17 cellular contexts compared by ENCODE assay signal in the genomic region with DNA sequence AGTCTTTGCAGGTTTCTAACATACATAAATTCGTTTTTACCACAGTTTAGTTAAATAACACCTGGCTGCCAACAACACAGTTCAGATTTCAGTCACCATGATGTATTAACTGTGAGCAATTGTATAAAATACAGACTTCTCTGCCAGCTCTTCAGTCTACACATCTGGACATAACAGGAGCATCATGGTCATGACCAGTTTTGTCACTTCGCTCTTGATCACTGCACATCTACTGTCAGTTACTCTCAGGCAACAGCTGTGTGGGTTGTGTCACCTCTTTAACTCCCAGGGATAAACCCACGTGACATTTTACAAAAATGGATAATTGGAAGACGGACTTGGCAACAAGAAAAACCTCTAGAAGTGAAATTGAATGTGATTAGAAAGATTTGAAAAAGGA. TPM values are rescaled to one million over a fixed set of nuclear protein-coding genes. Genes with fewer than 3 reads are reported as not detected.
DNase-seq lines count a peak whose midpoint lies in the region; ATAC-seq and FAIRE-seq lines count a peak whose summit lies in the region.
"Had no signal": no experiment of that assay in that cellular context is flagged by ENCODE, and none has a peak within 500 bp of the region (broad histone marks: within the 10 kb centered on the region; RNA-seq: fewer than 3 reads in every experiment).

No MANE protein-coding gene starts in this region.

- CTCF ChIA-PET in activated naive CD4-positive, alpha-beta T cell treated with anti-CD3 and anti-CD28 coated beads for 36 hours (lab: Charles Lee), result interaction anchor here (1.2 kb wide), 1 partner anchor 22 kb away, joined by 4 read pairs; no protein-coding TSS in a partner anchor
- CTCF ChIA-PET in activated CD4-positive, alpha-beta memory T cell treated with anti-CD3 and anti-CD28 coated beads for 36 hours (lab: Charles Lee), result no interaction called here

- no peak for FAIRE-seq in RCC 7860 (lab: Jason Lieb, UNC)

- H3K27me3 Mint-ChIP-seq in activated naive CD4-positive, alpha-beta T cell treated with anti-CD3 and anti-CD28 coated beads for 36 hours (ENCODE audit: low read depth), result no peaks in the 10 kb centered on the region
- no peaks in the 10 kb centered on the region for H3K27me3 Mint-ChIP-seq in activated CD4-positive, alpha-beta memory T cell treated with anti-CD3 and anti-CD28 coated beads for 36 hours
- H3K27me3 Mint-ChIP-seq in central memory CD8-positive, alpha-beta T cell, result no peaks in the 10 kb centered on the region
- H3K27me3 Mint-ChIP-seq: CD4-positive, alpha-beta memory T cell had no signal

- no peaks in the 10 kb centered on the region for H3K9me3 Mint-ChIP-seq in activated naive CD4-positive, alpha-beta T cell treated with anti-CD3 and anti-CD28 coated beads for 36 hours
- H3K9me3 Mint-ChIP-seq in activated CD4-positive, alpha-beta memory T cell treated with anti-CD3 and anti-CD28 coated beads for 36 hours, result no peaks in the 10 kb centered on the region
- no peaks in the 10 kb centered on the region for H3K9me3 Mint-ChIP-seq in central memory CD8-positive, alpha-beta T cell
- H3K9me3 Mint-ChIP-seq in stimulated activated effector memory CD8-positive, alpha-beta T cell treated with anti-CD3 and anti-CD28 coated beads, Interleukin-12 subunit alpha, Interleukin-12 subunit beta, amount 100 ng/mL, for 72 hours, result no peaks in the 10 kb centered on the region
- H3K9me3 Mint-ChIP-seq: CD4-positive, alpha-beta memory T cell had no signal

- intact Hi-C loops in activated naive CD4-positive, alpha-beta T cell treated with anti-CD3 and anti-CD28 coated beads for 36 hours (cut with micrococcal nuclease), result loop anchor here (10.0 kb wide), 1 partner anchor 246 kb away; no protein-coding TSS in a partner anchor
- intact Hi-C loops in activated CD4-positive, alpha-beta memory T cell treated with anti-CD3 and anti-CD28 coated beads for 36 hours (cut with micrococcal nuclease), result no loop called here

- DNase-seq in activated naive CD4-positive, alpha-beta T cell treated with anti-CD3 and anti-CD28 coated beads for 36 hours, result no peak
- DNase-seq in activated naive CD4-positive, alpha-beta T cell (lab: John Stamatoyannopoulos, UW), result no peak
- DNase-seq in activated CD4-positive, alpha-beta memory T cell treated with anti-CD3 and anti-CD28 coated beads for 36 hours, result no peak
- DNase-seq in central memory CD8-positive, alpha-beta T cell (ENCODE audit: low spot score in 2 of 2), result no peak
- no peak for DNase-seq in stimulated activated effector memory CD8-positive, alpha-beta T cell treated with anti-CD3 and anti-CD28 coated beads, Interleukin-12 subunit alpha, Interleukin-12 subunit beta, amount 100 ng/mL, for 72 hours (ENCODE audit: low spot score in 2 of 2)
- DNase-seq in hippocampal formation (lab: John Stamatoyannopoulos, UW) (no peak), amygdala (lab: John Stamatoyannopoulos, UW) (no peak), RCC 7860 (ENCODE audit: low spot score) (no peak)
- DNase-seq: ACHN; CD4-positive, alpha-beta memory T cell; DMS79 treated with DMSO at 0.1 percent for 48 hours; MM.1S; NCI-H1092 treated with DMSO at 0.1 percent for 48 hours; NCI-H1694; NCI-H524; Right ventricle myocardium superior had no signal

- peaks cover 17% of the 10 kb centered on the region for H3K36me3 Mint-ChIP-seq in activated naive CD4-positive, alpha-beta T cell treated with anti-CD3 and anti-CD28 coated beads for 36 hours (ENCODE audit: low read depth)
- peaks cover 14% of the 10 kb centered on the region for H3K36me3 Mint-ChIP-seq in activated CD4-positive, alpha-beta memory T cell treated with anti-CD3 and anti-CD28 coated beads for 36 hours
- H3K36me3 Mint-ChIP-seq in central memory CD8-positive, alpha-beta T cell (ENCODE audit: insufficient read depth), result peaks cover 22% of the 10 kb centered on the region
- peaks cover 46% of the 10 kb centered on the region for H3K36me3 Mint-ChIP-seq in stimulated activated effector memory CD8-positive, alpha-beta T cell treated with anti-CD3 and anti-CD28 coated beads, Interleukin-12 subunit alpha, Interleukin-12 subunit beta, amount 100 ng/mL, for 72 hours

- H3K4me3 Mint-ChIP-seq in activated naive CD4-positive, alpha-beta T cell treated with anti-CD3 and anti-CD28 coated beads for 36 hours, result no peak overlapping the region
- no peak overlapping the region for H3K4me3 Mint-ChIP-seq in activated CD4-positive, alpha-beta memory T cell treated with anti-CD3 and anti-CD28 coated beads for 36 hours
- no peak overlapping the region for H3K4me3 Mint-ChIP-seq in central memory CD8-positive, alpha-beta T cell
- no peak overlapping the region for H3K4me3 Mint-ChIP-seq in stimulated activated effector memory CD8-positive, alpha-beta T cell treated with anti-CD3 and anti-CD28 coated beads, Interleukin-12 subunit alpha, Interleukin-12 subunit beta, amount 100 ng/mL, for 72 hours
- H3K4me3 Mint-ChIP-seq: CD4-positive, alpha-beta memory T cell had no signal

- ATAC-seq in central memory CD8-positive, alpha-beta T cell (replicated peaks; ENCODE audit: extremely low read depth, poor library complexity, severe bottlenecking), result no peak
- peak; percentile 51 for ATAC-seq in stimulated activated effector memory CD8-positive, alpha-beta T cell treated with anti-CD3 and anti-CD28 coated beads, Interleukin-12 subunit alpha, Interleukin-12 subunit beta, amount 100 ng/mL, for 72 hours
- ATAC-seq: Panc1 had no signal

- POLR2A ChIA-PET in activated CD4-positive, alpha-beta memory T cell treated with anti-CD3 and anti-CD28 coated beads for 36 hours (lab: Charles Lee), result no interaction called here

- peaks cover 21% of the 10 kb centered on the region for H3K4me1 Mint-ChIP-seq in activated naive CD4-positive, alpha-beta T cell treated with anti-CD3 and anti-CD28 coated beads for 36 hours (ENCODE audit: low read depth)
- peaks cover 22% of the 10 kb centered on the region for H3K4me1 Mint-ChIP-seq in activated CD4-positive, alpha-beta memory T cell treated with anti-CD3 and anti-CD28 coated beads for 36 hours (ENCODE audit: low read depth)
- peaks cover 26% of the 10 kb centered on the region for H3K4me1 Mint-ChIP-seq in central memory CD8-positive, alpha-beta T cell
- peaks cover 29% of the 10 kb centered on the region for H3K4me1 Mint-ChIP-seq in stimulated activated effector memory CD8-positive, alpha-beta T cell treated with anti-CD3 and anti-CD28 coated beads, Interleukin-12 subunit alpha, Interleukin-12 subunit beta, amount 100 ng/mL, for 72 hours

- H3K27ac Mint-ChIP-seq in activated naive CD4-positive, alpha-beta T cell treated with anti-CD3 and anti-CD28 coated beads for 36 hours, result peak overlapping the region; percentile 52
- H3K27ac Mint-ChIP-seq in activated CD4-positive, alpha-beta memory T cell treated with anti-CD3 and anti-CD28 coated beads for 36 hours, result peak overlapping the region; percentile 15
- peak overlapping the region; percentile 64 for H3K27ac Mint-ChIP-seq in central memory CD8-positive, alpha-beta T cell (ENCODE audit: low read depth)
- peak overlapping the region; percentile 55 for H3K27ac Mint-ChIP-seq in stimulated activated effector memory CD8-positive, alpha-beta T cell treated with anti-CD3 and anti-CD28 coated beads, Interleukin-12 subunit alpha, Interleukin-12 subunit beta, amount 100 ng/mL, for 72 hours

RNA-seq across cellular contexts. Expression of gene CD8A, which starts 30.3 kb away (rescaled TPM):
- 1 to 10 TPM; 1.3 to 1.4 TPM for total RNA-seq in activated naive CD4-positive, alpha-beta T cell treated with anti-CD3 and anti-CD28 coated beads for 36 hours
- total RNA-seq in activated CD4-positive, alpha-beta memory T cell treated with anti-CD3 and anti-CD28 coated beads for 36 hours, result 1 to 10 TPM; 2.7 to 3.0 TPM

RNA-seq across cellular contexts. Expression of gene RMND5A, which starts 40.3 kb away (rescaled TPM):
- 10 to 100 TPM; 38.0 to 38.4 TPM for total RNA-seq in activated naive CD4-positive, alpha-beta T cell treated with anti-CD3 and anti-CD28 coated beads for 36 hours
- 10 to 100 TPM; 30.1 to 32.8 TPM for total RNA-seq in activated CD4-positive, alpha-beta memory T cell treated with anti-CD3 and anti-CD28 coated beads for 36 hours
